Comparison of ENCODE assay signal across 8 cellular contexts in the genomic region with DNA sequence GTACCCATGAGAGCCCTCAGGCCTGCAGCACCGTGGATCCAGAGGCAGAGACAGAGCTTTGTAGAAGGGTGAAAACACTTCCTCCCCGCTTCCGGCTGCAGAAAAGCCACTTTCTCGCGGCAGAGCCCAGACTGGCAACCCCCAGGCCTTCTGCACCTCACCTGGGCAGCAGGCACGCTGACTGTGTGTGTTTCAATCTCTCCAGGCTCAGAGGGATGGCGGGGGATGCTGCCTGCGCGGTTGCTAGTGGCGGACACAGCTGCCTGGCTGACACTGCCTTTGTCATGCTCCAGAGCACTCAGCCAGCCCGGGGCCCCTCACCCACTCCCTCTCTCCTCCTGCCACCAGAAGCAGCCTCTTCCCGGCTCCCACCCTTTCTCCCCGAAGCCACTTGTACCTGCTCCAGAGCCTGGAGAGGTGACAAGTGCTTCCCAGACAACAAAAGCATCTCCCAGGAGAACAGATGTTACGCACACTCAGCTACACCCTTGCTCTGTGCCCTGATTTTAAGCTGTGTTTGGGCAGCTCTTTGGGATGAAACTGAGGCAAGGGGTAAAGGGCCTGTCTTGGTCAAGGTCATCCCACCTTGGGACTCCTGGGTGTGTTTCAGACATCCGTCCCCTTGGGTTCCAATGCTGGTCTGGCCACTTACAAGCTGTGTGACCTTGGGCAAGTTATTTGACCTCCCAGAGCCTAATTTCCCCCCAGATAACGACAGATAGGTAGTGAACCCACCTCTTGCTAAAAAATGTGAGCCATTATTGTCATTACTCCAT. TPM values are rescaled to one million over a fixed set of nuclear protein-coding genes. Genes with fewer than 3 reads are reported as not detected.
DNase-seq lines count a peak whose midpoint lies in the region; ATAC-seq and TF ChIP-seq lines count a peak whose summit lies in the region.

No MANE protein-coding gene starts in this region.

- H3K9ac ChIP-seq in BLaER1 treated with 17β-estradiol and CSF1 and Interleukin-3, amounts not matched to agents 10 nM and 100 nM: peak overlapping the region; percentile 72 to 91 (median 84)
- H3K9ac ChIP-seq in endocrine pancreas (ENCODE audit: control insufficient read depth, insufficient read depth, low read length): peak overlapping the region; percentile 1

- H3K4me3 Mint-ChIP-seq in activated CD4-positive, alpha-beta T cell treated with anti-CD3 and anti-CD28 coated beads, Interleukin-2, amount 10 ng/mL, durations not matched to agents 7 days and 5 days: peak overlapping the region; percentile 91

- no peaks in the 10 kb centered on the region for H3K9me3 Mint-ChIP-seq in activated CD4-positive, alpha-beta T cell treated with anti-CD3 and anti-CD28 coated beads, Interleukin-2, amount 10 ng/mL, durations not matched to agents 7 days and 5 days

- H3K4me1 Mint-ChIP-seq in activated CD4-positive, alpha-beta T cell treated with anti-CD3 and anti-CD28 coated beads, Interleukin-2, amount 10 ng/mL, durations not matched to agents 7 days and 5 days: peaks cover 34% of the 10 kb centered on the region

- peak overlapping the region; percentile 93 for H2AFZ ChIP-seq in osteoblast (ENCODE audit: low read length)

- peak overlapping the region; percentile 94 for H3K27ac Mint-ChIP-seq in activated CD4-positive, alpha-beta T cell treated with anti-CD3 and anti-CD28 coated beads, Interleukin-2, amount 10 ng/mL, durations not matched to agents 7 days and 5 days

- H3K4me3 ChIP-seq in BLaER1 treated with 17β-estradiol and CSF1 and Interleukin-3, amounts not matched to agents 10 nM and 100 nM: peak overlapping the region; percentile 57 to 78 (median 68)
- H3K4me3 ChIP-seq in endocrine pancreas (ENCODE audit: control insufficient read depth, insufficient read depth, low read length) (peak overlapping the region; percentile 48), osteoblast (ENCODE audit: insufficient read depth, low read length) (peak overlapping the region; percentile 91), lower leg skin (ENCODE audit: low read depth, poor library complexity, severe bottlenecking) (no peak overlapping the region)

- no peaks in the 10 kb centered on the region for H3K9me3 ChIP-seq in BLaER1 treated with 17β-estradiol and CSF1 and Interleukin-3, amounts not matched to agents 10 nM and 100 nM (replicated peaks in 1 of 11)
- H3K9me3 ChIP-seq in KOPT-K1 (ENCODE audit: insufficient read depth, low read length, poor library complexity, severe bottlenecking): no peaks in the 10 kb centered on the region
- no peaks in the 10 kb centered on the region for H3K9me3 ChIP-seq in endocrine pancreas (ENCODE audit: control insufficient read depth, low read length)
- no peaks in the 10 kb centered on the region for H3K9me3 ChIP-seq in osteoblast (ENCODE audit: low read depth, low read length)

- POLR2A ChIA-PET in activated CD4-positive, alpha-beta T cell treated with anti-CD3 and anti-CD28 coated beads, Interleukin-2, amount 10 ng/mL, durations not matched to agents 7 days and 5 days (lab: Charles Lee): interaction anchor here (0.6 kb wide), 1 partner anchor 36 kb away, joined by 3 read pairs; no protein-coding TSS in a partner anchor

- intact Hi-C loops in lower leg skin (cut with DNase I; ENCODE audit: low total_unique reads): no loop called here

- H4K20me1 ChIP-seq in BLaER1 treated with 17β-estradiol and CSF1 and Interleukin-3, amounts not matched to agents 10 nM and 100 nM: peaks cover 0 to 31% (median 0%) of the 10 kb centered on the region in 11 experiments; a peak in 8 of 22 replicates
- H4K20me1 ChIP-seq in osteoblast (ENCODE audit: insufficient read depth, low read length): no peaks in the 10 kb centered on the region

- H3K4me1 ChIP-seq in BLaER1 treated with 17β-estradiol and CSF1 and Interleukin-3, amounts not matched to agents 10 nM and 100 nM: peaks cover 33 to 67% (median 64%) of the 10 kb centered on the region in 10 experiments
- H3K4me1 ChIP-seq in endocrine pancreas (ENCODE audit: control insufficient read depth, insufficient read depth, low read length): no peaks in the 10 kb centered on the region
- peaks cover 11% of the 10 kb centered on the region for H3K4me1 ChIP-seq in osteoblast (ENCODE audit: insufficient read depth, low read length)

- H3K4me2 ChIP-seq in BLaER1 treated with 17β-estradiol and CSF1 and Interleukin-3, amounts not matched to agents 10 nM and 100 nM: peak overlapping the region; percentile 83 to 99 (median 95)
- peak overlapping the region; percentile 92 for H3K4me2 ChIP-seq in osteoblast (ENCODE audit: insufficient read depth, low read length)

- no peak for ATAC-seq in GM19023 (IDR thresholded peaks at IDR 0.05; ENCODE audit: unreplicated experiment)

- 54 to 78% methylated on average over 7 to 16 of the region's 16 CpGs for WGBS in lower leg skin, 2 donors

- peaks cover 8% of the 10 kb centered on the region for H3K79me2 ChIP-seq in osteoblast (ENCODE audit: insufficient read depth, low read length)

- CTCF ChIA-PET in activated CD4-positive, alpha-beta T cell treated with anti-CD3 and anti-CD28 coated beads, Interleukin-2, amount 10 ng/mL, durations not matched to agents 7 days and 5 days (lab: Charles Lee): interaction anchor here (1.0 to 4.3 kb wide), 7 partner anchors 13 to 380 kb away, joined by 3 to 27 read pairs (median 5); partner anchors contain the start of gene TFAP4

- TF ChIP-seq CTCF in osteoblast (IDR thresholded peaks at IDR 0.05; ENCODE audit: extremely low read depth, low read depth, low read length) (no peak), lower leg skin (IDR thresholded peaks at IDR 0.05) (no peak)

- H3K27me3 ChIP-seq in BLaER1 treated with 17β-estradiol and CSF1 and Interleukin-3, amounts not matched to agents 10 nM and 100 nM: no peaks in the 10 kb centered on the region
- no peaks in the 10 kb centered on the region for H3K27me3 ChIP-seq in endocrine pancreas (ENCODE audit: control insufficient read depth, insufficient read depth, low read length)
- no peaks in the 10 kb centered on the region for H3K27me3 ChIP-seq in osteoblast (ENCODE audit: insufficient read depth, low read length)

- H3K27ac ChIP-seq in BLaER1 treated with 17β-estradiol and CSF1 and Interleukin-3, amounts not matched to agents 10 nM and 100 nM: peak overlapping the region; percentile 56 to 98 (median 92); a peak in 21 of 22 replicates
- H3K27ac ChIP-seq in KOPT-K1 (ENCODE audit: low read depth, low read length, poor library complexity, severe bottlenecking): peak overlapping the region; percentile 95
- peak overlapping the region; percentile 91 for H3K27ac ChIP-seq in osteoblast (ENCODE audit: low read depth, low read length)

- H3K36me3 ChIP-seq in BLaER1 treated with 17β-estradiol and CSF1 and Interleukin-3, amounts not matched to agents 10 nM and 100 nM: peaks cover 14 to 43% (median 28%) of the 10 kb centered on the region in 11 experiments
- H3K36me3 ChIP-seq in KOPT-K1 (ENCODE audit: insufficient read depth, low read length) (peaks cover 23% of the 10 kb centered on the region), endocrine pancreas (ENCODE audit: control insufficient read depth, insufficient read depth, low read length) (no peaks in the 10 kb centered on the region), osteoblast (ENCODE audit: insufficient read depth, low read length) (no peaks in the 10 kb centered on the region)

- no peak for TF ChIP-seq POLR2A in lower leg skin (IDR thresholded peaks at IDR 0.05)

- peaks cover 2% of the 10 kb centered on the region for H3K27me3 Mint-ChIP-seq in activated CD4-positive, alpha-beta T cell treated with anti-CD3 and anti-CD28 coated beads, Interleukin-2, amount 10 ng/mL, durations not matched to agents 7 days and 5 days

- peaks cover 12% of the 10 kb centered on the region for H3K36me3 Mint-ChIP-seq in activated CD4-positive, alpha-beta T cell treated with anti-CD3 and anti-CD28 coated beads, Interleukin-2, amount 10 ng/mL, durations not matched to agents 7 days and 5 days (ENCODE audit: low read depth)

- DNase-seq in activated CD4-positive, alpha-beta T cell treated with anti-CD3 and anti-CD28 coated beads, Interleukin-2, amount 10 ng/mL, durations not matched to agents 7 days and 5 days: peak; percentile 59
- no peak for DNase-seq in osteoblast (ENCODE audit: insufficient read length, low spot score, missing footprints)
- DNase-seq in NOMO-1 treated with dmso at 0.1 percent for 144 hours (lab: John Stamatoyannopoulos, UW; ENCODE audit: unreplicated experiment): no peak
- no peak for DNase-seq in lower leg skin (ENCODE audit: low spot score in 2 of 2)

RNA-seq across cellular contexts. Expression of gene GLIS2, which starts 9.2 kb away (rescaled TPM):
- under 1 TPM; 0.12 to 0.17 TPM for total RNA-seq in activated CD4-positive, alpha-beta T cell treated with anti-CD3 and anti-CD28 coated beads, Interleukin-2, amount 10 ng/mL, durations not matched to agents 7 days and 5 days
- total RNA-seq in osteoblast (5.0 and 5.4 TPM in 2 replicates), lower leg skin (1 to 10 TPM; 1.3 to 2.6 (median 2.2) TPM)

RNA-seq across cellular contexts. Expression of gene TFAP4, which starts 33.8 kb away (rescaled TPM):
- total RNA-seq in activated CD4-positive, alpha-beta T cell treated with anti-CD3 and anti-CD28 coated beads, Interleukin-2, amount 10 ng/mL, durations not matched to agents 7 days and 5 days: 10 to 100 TPM; 19.3 to 19.7 TPM
- total RNA-seq in osteoblast: 6.5 and 9.1 TPM in 2 replicates
- 10 to 100 TPM in 3 of 4 donors, 1 to 10 TPM in 1; 10.0 to 14.2 (median 12.3) TPM for total RNA-seq in lower leg skin

RNA-seq across cellular contexts. Expression of gene PAM16, which starts 44.5 kb away (rescaled TPM):
- total RNA-seq in activated CD4-positive, alpha-beta T cell treated with anti-CD3 and anti-CD28 coated beads, Interleukin-2, amount 10 ng/mL, durations not matched to agents 7 days and 5 days: 10 to 100 TPM; 35.1 to 39.3 TPM
- total RNA-seq in osteoblast (17.4 and 18.6 TPM in 2 replicates), lower leg skin (10 to 100 TPM; 26.2 to 64.5 (median 40.9) TPM)
